Comparison of ENCODE assay signal across 10 cellular contexts in the genomic region with DNA sequence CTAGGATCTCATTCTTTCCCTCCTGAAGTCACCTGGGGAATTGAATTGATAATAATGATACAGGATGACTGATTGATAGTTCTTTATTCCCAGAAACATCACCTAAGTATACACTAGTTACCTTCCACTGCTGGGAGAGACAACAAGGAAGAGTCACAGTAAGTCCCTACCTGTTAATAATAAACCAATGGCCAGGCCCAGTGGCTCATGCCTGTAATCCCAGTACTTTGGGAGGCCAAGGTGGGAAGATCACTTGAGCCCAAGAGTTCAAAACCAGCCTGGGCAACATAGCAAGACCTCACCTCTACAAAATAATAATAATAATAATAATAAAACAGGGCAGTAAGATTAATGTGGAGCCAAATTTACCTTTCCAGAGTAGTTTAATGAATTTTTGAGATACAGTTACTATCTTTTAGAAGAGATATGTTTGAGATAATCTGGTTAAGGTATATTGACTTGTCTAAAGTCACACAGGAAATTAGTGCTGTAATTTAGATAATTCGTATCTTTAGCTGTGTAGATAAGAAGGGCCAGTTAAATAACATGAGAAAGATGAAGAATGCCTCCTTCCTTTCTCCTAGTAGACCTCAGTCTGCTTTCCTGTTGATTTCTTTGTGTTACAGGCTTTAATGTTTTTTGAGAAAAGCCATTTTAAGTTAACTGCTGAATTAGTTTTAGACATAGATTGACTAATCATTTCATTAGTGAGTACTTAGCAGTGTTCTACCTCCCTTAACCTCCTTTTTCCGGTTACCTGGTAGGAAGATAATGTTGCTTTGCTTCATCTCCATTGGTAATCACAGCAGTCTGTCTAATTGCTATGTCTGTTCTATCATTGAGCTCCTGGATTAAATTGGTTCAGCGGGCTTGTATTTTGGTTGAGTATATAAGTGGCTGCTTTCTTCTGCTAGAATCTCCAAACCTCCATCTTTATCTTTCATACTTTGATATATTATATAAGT. TPM values are rescaled to one million over a fixed set of nuclear protein-coding genes. Genes with fewer than 3 reads are reported as not detected.
DNase-seq lines count a peak whose midpoint lies in the region; ATAC-seq and TF ChIP-seq lines count a peak whose summit lies in the region.
"Had no signal": no experiment of that assay in that cellular context is flagged by ENCODE, and none has a peak within 500 bp of the region (broad histone marks: within the 10 kb centered on the region; RNA-seq: fewer than 3 reads in every experiment).

No MANE protein-coding gene starts in this region.

- H3K36me3 ChIP-seq in left lung = no peaks in the 10 kb centered on the region

- ATAC-seq in left lung (no peak), GM21619 (IDR thresholded peaks at IDR 0.05; ENCODE audit: unreplicated experiment) (no peak)
- ATAC-seq in stimulated activated naive B cell treated with anti-CD40 and anti-IgM and Interleukin-4, amounts not matched to agents 10 μg/mL and 1 μg/mL and 100 μg/mL, for 72 hours (replicated peaks) = no peak

- H3K4me3 ChIP-seq in left lung = no peak overlapping the region

- peaks cover 64 to 83% (median 71%) of the 10 kb centered on the region in 3 donors for H3K4me1 Mint-ChIP-seq in IgD-negative memory B cell
- peaks cover 93% of the 10 kb centered on the region for H3K4me1 Mint-ChIP-seq in activated naive CD8-positive, alpha-beta T cell (ENCODE audit: low read depth)
- peaks cover 55 to 87% of the 10 kb centered on the region in 2 donors for H3K4me1 Mint-ChIP-seq in stimulated activated naive B cell treated with anti-CD40 and anti-IgM and Interleukin-4, amounts not matched to agents 10 μg/mL and 1 μg/mL and 100 μg/mL, for 72 hours

- peaks cover 13 to 99% of the 10 kb centered on the region in 2 donors for H3K4me1 ChIP-seq in left lung

- H3K9me3 ChIP-seq in left lung = no peaks in the 10 kb centered on the region

- no peaks in the 10 kb centered on the region for H3K27me3 Mint-ChIP-seq in IgD-negative memory B cell
- H3K27me3 Mint-ChIP-seq in activated naive CD8-positive, alpha-beta T cell = no peaks in the 10 kb centered on the region
- no peaks in the 10 kb centered on the region for H3K27me3 Mint-ChIP-seq in stimulated activated naive B cell treated with anti-CD40 and anti-IgM and Interleukin-4, amounts not matched to agents 10 μg/mL and 1 μg/mL and 100 μg/mL, for 72 hours

- H3K4me3 Mint-ChIP-seq in IgD-negative memory B cell = peak overlapping the region in 3 of 4 donors; percentile 48 to 94 (median 75)
- peak overlapping the region; percentile 68 for H3K4me3 Mint-ChIP-seq in activated naive CD8-positive, alpha-beta T cell
- H3K4me3 Mint-ChIP-seq in stimulated activated naive B cell treated with anti-CD40 and anti-IgM and Interleukin-4, amounts not matched to agents 10 μg/mL and 1 μg/mL and 100 μg/mL, for 72 hours = no peak overlapping the region

- peak overlapping the region; percentile 89 to 97 (median 91) for H3K27ac Mint-ChIP-seq in IgD-negative memory B cell
- peak overlapping the region; percentile 95 for H3K27ac Mint-ChIP-seq in activated naive CD8-positive, alpha-beta T cell
- H3K27ac Mint-ChIP-seq in stimulated activated naive B cell treated with anti-CD40 and anti-IgM and Interleukin-4, amounts not matched to agents 10 μg/mL and 1 μg/mL and 100 μg/mL, for 72 hours = peak overlapping the region; percentile 86

- peak overlapping the region; percentile 37 to 95 for H3K27ac ChIP-seq in left lung

- no peaks in the 10 kb centered on the region for H3K27me3 ChIP-seq in left lung

- H3K9me3 Mint-ChIP-seq in IgD-negative memory B cell = no peaks in the 10 kb centered on the region
- peaks cover 3% of the 10 kb centered on the region for H3K9me3 Mint-ChIP-seq in activated naive CD8-positive, alpha-beta T cell (ENCODE audit: low read depth)
- H3K9me3 Mint-ChIP-seq in stimulated activated naive B cell treated with anti-CD40 and anti-IgM and Interleukin-4, amounts not matched to agents 10 μg/mL and 1 μg/mL and 100 μg/mL, for 72 hours = peaks cover 0 to 5% of the 10 kb centered on the region in 2 donors

- DNase-seq in left lung (no peak), HT-29 (ENCODE audit: low spot score) (no peak), iPS-NIHi11 (ENCODE audit: low spot score) (no peak)
- no peak for DNase-seq in stimulated activated naive B cell treated with anti-CD40 and anti-IgM and Interleukin-4, amounts not matched to agents 10 μg/mL and 1 μg/mL and 100 μg/mL, for 72 hours
- DNase-seq: NCI-H1105, NCI-H524, occipital lobe had no signal

- peaks cover 12% of the 10 kb centered on the region for H3K36me3 Mint-ChIP-seq in IgD-negative memory B cell
- H3K36me3 Mint-ChIP-seq in activated naive CD8-positive, alpha-beta T cell = peaks cover 10% of the 10 kb centered on the region
- H3K36me3 Mint-ChIP-seq in stimulated activated naive B cell treated with anti-CD40 and anti-IgM and Interleukin-4, amounts not matched to agents 10 μg/mL and 1 μg/mL and 100 μg/mL, for 72 hours = peaks cover 31 to 46% of the 10 kb centered on the region in 2 donors

- no peak for TF ChIP-seq CTCF in left lung (IDR thresholded peaks at IDR 0.05)

- intact Hi-C loops in left lung (cut with DNase I) = no loop called here

RNA-seq across cellular contexts. Expression of gene SMAP2, which starts 22.0 kb away (rescaled TPM):
- 624 TPM for polyA plus RNA-seq in IgD-negative memory B cell
- 10 to 100 TPM; 39.8 to 77.3 TPM for total RNA-seq in left lung
- 12.9 and 14.1 TPM in 2 replicates for total RNA-seq in HT-29 (2014; rRNA removed; shearing (Covaris generic))

RNA-seq across cellular contexts. Expression of gene ZFP69B, which starts 54.8 kb away (rescaled TPM):
- polyA plus RNA-seq in IgD-negative memory B cell = 0.95 TPM
- 1 to 10 TPM; 2.3 to 2.5 TPM for total RNA-seq in left lung
- total RNA-seq in HT-29 (2014; rRNA removed; shearing (Covaris generic)) = 0.57 and 1.3 TPM in 2 replicates

Comparison
In these comparisons a context has a peak if more than half of its experiments do, and no peak if none do; other contexts are left out.
1. H3K4me3 Mint-ChIP-seq: peak in IgD-negative memory B cell (3 of 4) and activated naive CD8-positive, alpha-beta T cell (single experiment); none in stimulated activated naive B cell treated with anti-CD40 and anti-IgM and Interleukin-4, amounts not matched to agents 10 μg/mL and 1 μg/mL and 100 μg/mL, for 72 hours (0 of 2).
2. Peak in every context shown above with its lines, with median percentiles within 50 percentile points of each other: H3K27ac Mint-ChIP-seq.